In the genomic region with DNA sequence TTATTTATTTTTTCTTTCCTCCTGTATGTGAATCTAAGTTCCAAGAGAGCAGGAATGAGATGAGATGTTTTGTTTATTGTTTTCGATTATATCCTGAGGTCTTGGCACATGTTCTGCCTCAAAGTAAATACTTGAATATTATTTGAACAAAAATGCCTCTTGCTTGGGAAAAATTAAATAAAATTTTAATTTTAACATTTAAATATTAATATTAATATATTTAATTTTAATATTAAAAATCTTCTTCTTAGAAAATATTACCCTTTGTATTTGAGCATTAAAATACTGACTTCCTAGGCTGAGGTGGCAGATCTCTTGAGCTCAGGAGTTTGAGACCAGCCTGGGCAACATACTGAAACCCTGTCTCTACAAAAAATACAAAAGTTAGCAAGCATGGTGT, we compare ENCODE assay signal across 33 cellular contexts.
"Had no signal": no experiment of that assay in that cellular context is flagged by ENCODE, and none has a peak within 500 bp of the region (broad histone marks: within the 10 kb centered on the region; RNA-seq: fewer than 3 reads in every experiment).

No MANE protein-coding gene starts in this region.

- DNase-seq: Karpas-422, Kasumi-1, MG63, MM.1S, MV-4-11, NCI-H1048, NCI-H1092, NCI-H1092 treated with DMSO at 0.1 percent for 48 hours, NCI-H1105, NCI-H1105 treated with DMSO at 0.1 percent for 48 hours, NCI-H1417, NCI-H1417 treated with DMSO at 0.1 percent for 48 hours, NCI-H1436, NCI-H1436 treated with DMSO at 0.1 percent for 48 hours, NCI-H146, NCI-H1694, NCI-H1694 treated with DMSO at 0.1 percent for 48 hours, NCI-H187, NCI-H187 treated with DMSO at 0.1 percent for 48 hours, NCI-H1930, NCI-H2029, NCI-H2029 treated with DMSO at 0.1 percent for 48 hours, NCI-H2081, NCI-H2081 treated with DMSO at 0.1 percent for 48 hours, NCI-H2107, NCI-H2171, NCI-H2171 treated with DMSO at 0.1 percent for 48 hours, NCI-H2227 treated with DMSO at 0.1 percent for 48 hours, NCI-H226, NCI-H345, NCI-H446, NCI-H446 treated with DMSO at 0.1 percent for 48 hours, NCI-H510A had no signal
